Comparison of ENCODE assay signal across 14 cellular contexts in genomic region chr20:3739926-3740599, GRCh38. TPM values are rescaled to one million over a fixed set of nuclear protein-coding genes. Genes with fewer than 3 reads are reported as not detected.
DNase-seq lines count a peak whose midpoint lies in the region; ATAC-seq and TF ChIP-seq lines count a peak whose summit lies in the region.
"Had no signal": no experiment of that assay in that cellular context is flagged by ENCODE, and none has a peak within 500 bp of the region (broad histone marks: within the 10 kb centered on the region; RNA-seq: fewer than 3 reads in every experiment).

No MANE protein-coding gene starts in this region.

- no peak for TF ChIP-seq RAD21 in HCT116 (IDR thresholded peaks at IDR 0.05; ENCODE audit: low read depth)

- WGBS in psoas muscle, 3 donors, result 71 to 73% (median 71%) methylated on average over 7 of the region's 7 CpGs

- H3K4me3 ChIP-seq in HCT116 (replicated peaks in 1 of 2; ENCODE audit: low read depth in 1 of 2, low read length in 2 of 2) (no peak overlapping the region), psoas muscle (no peak overlapping the region)
- H3K4me3 ChIP-seq: mucosa of descending colon had no signal

- H3K27me3 Mint-ChIP-seq in endothelial cell (ENCODE audit: unreplicated experiment), result no peaks in the 10 kb centered on the region
- peaks cover 2% of the 10 kb centered on the region for H3K27me3 Mint-ChIP-seq in CD4-positive, alpha-beta T cell

- ATAC-seq in HCT116 (0 out of 2 replicates have a peak, but pooled peaks have one; percentile 5), psoas muscle (no peak), GM19463 (IDR thresholded peaks at IDR 0.05; ENCODE audit: unreplicated experiment) (no peak), GM18519 (IDR thresholded peaks at IDR 0.05; ENCODE audit: low FRiP score, unreplicated experiment) (no peak)
- no peak for ATAC-seq in CD4-positive, alpha-beta T cell (ENCODE audit: poor library complexity)
- ATAC-seq: mucosa of descending colon had no signal

- H3K4me3 Mint-ChIP-seq in endothelial cell (ENCODE audit: unreplicated experiment), result no peak overlapping the region
- H3K4me3 Mint-ChIP-seq in CD4-positive, alpha-beta T cell, result no peak overlapping the region

- TF ChIP-seq POLR2A in HCT116 (IDR thresholded peaks at IDR 0.05; ENCODE audit: borderline replicate concordance, extremely low read depth, insufficient read depth, insufficient read length), result no peak

- peaks cover 37% of the 10 kb centered on the region for H3K4me1 Mint-ChIP-seq in endothelial cell (ENCODE audit: unreplicated experiment)
- H3K4me1 Mint-ChIP-seq in CD4-positive, alpha-beta T cell (ENCODE audit: low read depth), result peaks cover 10% of the 10 kb centered on the region

- POLR2A ChIA-PET in HCT116 (lab: Charles Lee), result interaction anchor here (0.6 kb wide), 1 partner anchor 573 kb away, joined by 3 read pairs; no protein-coding TSS in a partner anchor
- POLR2A ChIA-PET in CD4-positive, alpha-beta T cell (lab: Charles Lee), result no interaction called here

- peaks cover 7 to 13% of the 10 kb centered on the region in 2 experiments for H3K4me1 ChIP-seq in HCT116 (ENCODE audit: control insufficient read depth in 1 of 2, insufficient read depth in 2 of 2, low read length in 2 of 2)
- no peaks in the 10 kb centered on the region for H3K4me1 ChIP-seq in psoas muscle

- DNase-seq in HCT116 (ENCODE audit: low read depth, low spot score) (no peak), endothelial cell (ENCODE audit: low spot score) (no peak), psoas muscle (no peak)
- no peak for DNase-seq in CD4-positive, alpha-beta T cell
- DNase-seq: activated effector memory CD4-positive, alpha-beta T cell treated with anti-CD3 and anti-CD28 coated beads, Interleukin-2, amount 50 U/mL, for 16 hours; NCI-H1436 treated with DMSO at 0.1 percent for 48 hours; NCI-H446 treated with DMSO at 0.1 percent for 48 hours; trophoblast cell had no signal

- peaks cover 9% of the 10 kb centered on the region for H3K36me3 Mint-ChIP-seq in endothelial cell (ENCODE audit: low read depth, unreplicated experiment)
- no peaks in the 10 kb centered on the region for H3K36me3 Mint-ChIP-seq in CD4-positive, alpha-beta T cell (ENCODE audit: low read depth)

- no peaks in the 10 kb centered on the region for H3K9me3 ChIP-seq in HCT116 (ENCODE audit: control insufficient read depth in 1 of 2, insufficient read depth in 1 of 2, low read depth in 1 of 2, low read length in 2 of 2)
- H3K9me3 ChIP-seq in psoas muscle, result no peaks in the 10 kb centered on the region
- no peaks in the 10 kb centered on the region for H3K9me3 ChIP-seq in CD4-positive, alpha-beta T cell (ENCODE audit: control insufficient read depth, low read length)
- H3K9me3 ChIP-seq: mucosa of descending colon had no signal

- no peak overlapping the region for H2AFZ ChIP-seq in HCT116 (ENCODE audit: low read depth, low read length, poor library complexity, severe bottlenecking)

- intact Hi-C loops in HCT116 (cut with micrococcal nuclease) (no loop called here), psoas muscle (cut with DNase I) (no loop called here)
- intact Hi-C loops in CD4-positive, alpha-beta T cell (cut with DNase I, micrococcal nuclease), result no loop called here

- no peaks in the 10 kb centered on the region for H3K36me3 ChIP-seq in HCT116 (ENCODE audit: control insufficient read depth in 1 of 2, insufficient read depth in 2 of 2, low read length in 2 of 2)
- H3K36me3 ChIP-seq in psoas muscle (ENCODE audit: insufficient read depth in 1 of 2, low read depth in 1 of 2), result no peaks in the 10 kb centered on the region

- TF ChIP-seq CTCF in HCT116 (IDR thresholded peaks at IDR 0.05 in 2 of 3, conservative IDR thresholded peaks at IDR 0.05 in 1 of 3; ENCODE audit: borderline replicate concordance in 1 of 3, insufficient read depth in 1 of 3, low read depth in 2 of 3, low read length in 2 of 3) (no peak), endothelial cell (IDR thresholded peaks at IDR 0.05; ENCODE audit: unreplicated experiment) (no peak), psoas muscle (IDR thresholded peaks at IDR 0.05) (no peak)
- no peak for TF ChIP-seq CTCF in CD4-positive, alpha-beta T cell (IDR thresholded peaks at IDR 0.05)

- CTCF ChIA-PET in HCT116 (lab: Charles Lee), result no interaction called here
- CTCF ChIA-PET in CD4-positive, alpha-beta T cell (lab: Charles Lee), result no interaction called here

- H3K79me2 ChIP-seq in HCT116 (ENCODE audit: insufficient read depth, low read length), result no peaks in the 10 kb centered on the region

- H3K27ac Mint-ChIP-seq in endothelial cell (ENCODE audit: unreplicated experiment), result peak overlapping the region; percentile 70
- H3K27ac Mint-ChIP-seq in CD4-positive, alpha-beta T cell, result no peak overlapping the region

- H4K20me1 ChIP-seq in HCT116 (ENCODE audit: insufficient read depth), result no peaks in the 10 kb centered on the region

- no peaks in the 10 kb centered on the region for H3K27me3 ChIP-seq in HCT116 (ENCODE audit: insufficient read depth, low read length)
- H3K27me3 ChIP-seq in psoas muscle (ENCODE audit: insufficient read depth in 3 of 3, low read length in 2 of 3), result peaks cover 0 to 8% (median 0%) of the 10 kb centered on the region in 3 donors
- H3K27me3 ChIP-seq in CD4-positive, alpha-beta T cell (ENCODE audit: control insufficient read depth, insufficient read depth, low read length), result no peaks in the 10 kb centered on the region

- H3K9me3 Mint-ChIP-seq in endothelial cell (ENCODE audit: unreplicated experiment), result no peaks in the 10 kb centered on the region
- H3K9me3 Mint-ChIP-seq in CD4-positive, alpha-beta T cell, result no peaks in the 10 kb centered on the region

- RAD21 ChIA-PET in HCT116 (lab: Charles Lee; ENCODE audit: low non-redundant PET in 1 of 2, low total read pairs in 2 of 2, uncharacterized antibody in 2 of 2, unreplicated experiment in 2 of 2), result no interaction called here

- H3K27ac ChIP-seq in HCT116 (ENCODE audit: low read depth, low read length) (no peak overlapping the region), psoas muscle (peak overlapping the region; percentile 55)
- H3K27ac ChIP-seq in CD4-positive, alpha-beta T cell (ENCODE audit: low read depth, low read length), result no peak overlapping the region

- H3K9ac ChIP-seq in HCT116 (ENCODE audit: low read length), result no peak overlapping the region

- H3K9me2 ChIP-seq in HCT116 (ENCODE audit: insufficient read depth), result no peaks in the 10 kb centered on the region

- BruUV-seq in HCT116 (replicated peaks; lab: Mats Ljungman, UMichigan), result no TSS peak

- H3K4me2 ChIP-seq in HCT116 (ENCODE audit: low read length), result no peak overlapping the region

TF ChIP-seq in HCT116, 20 proteins besides CTCF, POLR2A, EP300 and RAD21 (continues in another document):
- TF ChIP-seq, protein P1, sequence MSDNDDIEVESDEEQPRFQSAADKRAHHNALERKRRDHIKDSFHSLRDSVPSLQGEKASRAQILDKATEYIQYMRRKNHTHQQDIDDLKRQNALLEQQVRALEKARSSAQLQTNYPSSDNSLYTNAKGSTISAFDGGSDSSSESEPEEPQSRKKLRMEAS (IDR thresholded peaks at IDR 0.05), result no peak
- TF ChIP-seq CEBPB (IDR thresholded peaks at IDR 0.05; ENCODE audit: low read depth) (no peak), SP1 (IDR thresholded peaks at IDR 0.05; ENCODE audit: low read depth) (no peak), YY1 (IDR thresholded peaks at IDR 0.05; ENCODE audit: extremely low read depth, insufficient replicate concordance, low read depth, low read length) (no peak), SRF (IDR thresholded peaks at IDR 0.05; ENCODE audit: low read depth) (no peak), EZH2 (IDR thresholded peaks at IDR 0.05) (no peak), ZFX (IDR thresholded peaks at IDR 0.05) (no peak), EGR1 (IDR thresholded peaks at IDR 0.05; ENCODE audit: low read depth) (no peak), SIN3A (IDR thresholded peaks at IDR 0.05; ENCODE audit: low read depth) (no peak), POLR2AphosphoS5 (IDR thresholded peaks at IDR 0.05; ENCODE audit: low read depth, low read length) (no peak), TCF7L2 (IDR thresholded peaks at IDR 0.05; ENCODE audit: borderline replicate concordance, extremely low read depth, insufficient read depth, insufficient read length) (no peak)

RNA-seq across cellular contexts. Expression of gene HSPA12B, which starts 7.6 kb away (rescaled TPM):
- total RNA-seq in HCT116 (2021; ENCODE audit: unreplicated experiment) (not detected), endothelial cell (ENCODE audit: unreplicated experiment) (12.7 TPM), psoas muscle (1 to 10 TPM; 5.7 to 9.7 (median 8.2) TPM)
- polyA plus RNA-seq in HCT116 (2012), result 0.36 and 0.44 TPM in 2 replicates
- polyA plus RNA-seq in psoas muscle, result 1 to 10 TPM; 4.0 to 7.6 (median 7.5) TPM
- total RNA-seq in CD4-positive, alpha-beta T cell, result under 1 TPM in 1 of 2 experiments, not detected in 1; 0.08 TPM
- total RNA-seq: fibroblast of villous mesenchyme, LHCN-M2 had no signal

RNA-seq across cellular contexts. Expression of gene ADISSP, which starts 27.5 kb away (rescaled TPM):
- total RNA-seq in HCT116 (2021; ENCODE audit: unreplicated experiment) (99.4 TPM), endothelial cell (ENCODE audit: unreplicated experiment) (18.0 TPM), psoas muscle (10 to 100 TPM; 11.9 to 16.0 (median 13.4) TPM)
- 71.0 and 92.8 TPM in 2 replicates for polyA plus RNA-seq in HCT116 (2012)
- 10 to 100 TPM; 10.7 to 24.7 (median 15.4) TPM for polyA plus RNA-seq in psoas muscle
- total RNA-seq in CD4-positive, alpha-beta T cell, result 10 to 100 TPM; 11.2 to 11.6 TPM

RNA-seq across cellular contexts. Expression of gene SIGLEC1, which starts 27.7 kb away (rescaled TPM):
- total RNA-seq in HCT116 (2021; ENCODE audit: unreplicated experiment) (0.17 TPM), endothelial cell (ENCODE audit: unreplicated experiment) (not detected), psoas muscle (1 to 10 TPM; 2.3 to 6.2 (median 3.5) TPM)
- 0.15 and 0.16 TPM in 2 replicates for polyA plus RNA-seq in HCT116 (2012)
- 1 to 10 TPM in 2 of 3 donors, under 1 TPM in 1; 0.98 to 2.6 (median 1.3) TPM for polyA plus RNA-seq in psoas muscle
- under 1 TPM; 0.08 to 0.11 TPM for total RNA-seq in CD4-positive, alpha-beta T cell
- total RNA-seq: fibroblast of villous mesenchyme, H4, LHCN-M2 had no signal

RNA-seq across cellular contexts. Expression of gene SPEF1, which starts 41.2 kb away (rescaled TPM):
- 0.93 TPM for total RNA-seq in HCT116 (2021; ENCODE audit: unreplicated experiment)
- polyA plus RNA-seq in HCT116 (2012), result 0.74 and 0.83 TPM in 2 replicates
- total RNA-seq in endothelial cell (ENCODE audit: unreplicated experiment), result 0.23 TPM
- under 1 TPM in 1 of 4 donors, not detected in 3; 0.13 TPM for total RNA-seq in psoas muscle
- polyA plus RNA-seq in psoas muscle, result 1 to 10 TPM in 1 of 3 donors, under 1 TPM in 2; 0.12 to 1.7 (median 0.35) TPM
- not detected for total RNA-seq in CD4-positive, alpha-beta T cell
- total RNA-seq: H4 had no signal

RNA-seq across cellular contexts. Expression of gene CENPB, which starts 46.5 kb away (rescaled TPM):
- total RNA-seq in HCT116 (2021; ENCODE audit: unreplicated experiment) (67.2 TPM), endothelial cell (ENCODE audit: unreplicated experiment) (57.9 TPM), psoas muscle (100 to 1,000 TPM in 1 of 4 donors, 10 to 100 TPM in 3; 74.3 to 129 (median 97.8) TPM)
- polyA plus RNA-seq in HCT116 (2012), result 40.7 and 42.0 TPM in 2 replicates
- polyA plus RNA-seq in psoas muscle, result 100 to 1,000 TPM in 2 of 3 donors, 10 to 100 TPM in 1; 84.0 to 144 (median 116) TPM
- total RNA-seq in CD4-positive, alpha-beta T cell, result 10 to 100 TPM; 25.1 to 25.3 TPM
